Comparison of ENCODE assay signal across 8 cellular contexts in genomic region chr17:64780096-64781012, GRCh38.
A peak's percentile ranks its signal among the peaks of the same experiment; 100 is the strongest.
DNase-seq lines count a peak whose midpoint lies in the region; ATAC-seq and TF ChIP-seq lines count a peak whose summit lies in the region.

No MANE protein-coding gene starts in this region.

- no peaks in the 10 kb centered on the region; the same call in 1 of the 2 replicates for H3K27me3 ChIP-seq in GM06990 (replicated peaks; ENCODE audit: control insufficient read depth, insufficient read depth, low read length)

- intact Hi-C loops in Right ventricle myocardium inferior (cut with DNase I), result no loop called here

- peak overlapping the region; percentile 46 for H3K4me3 ChIP-seq in GM06990 (replicated peaks; ENCODE audit: low read depth, low read length)
- peak overlapping the region; percentile 45 for H3K4me3 ChIP-seq in retinal pigment epithelial cell (ENCODE audit: low read length)

- peaks cover 4% of the 10 kb centered on the region for H3K36me3 ChIP-seq in GM06990 (ENCODE audit: control insufficient read depth, insufficient read depth, low read length)

- no peak for TF ChIP-seq CTCF in GM06990 (IDR thresholded peaks at IDR 0.05; ENCODE audit: insufficient read depth, low read length, poor library complexity, severe bottlenecking)
- no peak for TF ChIP-seq CTCF in retinal pigment epithelial cell (conservative IDR thresholded peaks at IDR 0.05; ENCODE audit: low read depth, low read length)

- DNase-seq in GM06990 (ENCODE audit: extremely low read depth, insufficient read length), result peak; percentile 59
- DNase-seq in NCI-H526 (lab: John Stamatoyannopoulos, UW), result peak; percentile 35 to 88
- DNase-seq in activated T-helper 9 cell treated with anti-CD3 and anti-CD28 coated beads, Interleukin-2, amount 50 U/mL, for 16 hours (ENCODE audit: low read depth), result peak; percentile 71
- DNase-seq in Right ventricle myocardium inferior (ENCODE audit: missing footprints), result peak; percentile 80
- no peak for DNase-seq in retinal pigment epithelial cell (ENCODE audit: low read depth)
- no peak for DNase-seq in SHP77 (lab: John Stamatoyannopoulos, UW)
- no peak for DNase-seq in putamen (ENCODE audit: low spot score)

- ATAC-seq in Right ventricle myocardium inferior (no peak), GM21423 (IDR thresholded peaks at IDR 0.05; ENCODE audit: unreplicated experiment) (no peak)

Comparison
In these comparisons a context has a peak if more than half of its experiments do, and no peak if none do; other contexts are left out.
1. DNase-seq: peak in GM06990 (single experiment), NCI-H526 (2 of 2), activated T-helper 9 cell treated with anti-CD3 and anti-CD28 coated beads, Interleukin-2, amount 50 U/mL, for 16 hours (single experiment) and Right ventricle myocardium inferior (single experiment); none in retinal pigment epithelial cell (single experiment), SHP77 (0 of 2) and putamen (single experiment).